In genomic region chr3:120450261-120450913, GRCh38 we compare ENCODE assay signal across 1 cellular context.
TF ChIP-seq lines count a peak whose summit lies in the region.

No MANE protein-coding gene starts in this region.

TF ChIP-seq in GM12878, 131 proteins besides CTCF, POLR2A, EP300 and RAD21 (continued from another document):
- TF ChIP-seq ZBTB11 (CRISPR knock-in tag; IDR thresholded peaks at IDR 0.05) (no peak), STAT3 (IDR thresholded peaks at IDR 0.05; ENCODE audit: low read depth, low read length) (no peak), EZH2 (IDR thresholded peaks at IDR 0.05; ENCODE audit: borderline replicate concordance, control insufficient read depth, low read depth, low read length) (0 out of 2 replicates have a peak, but pooled peaks have one; percentile 32), CHD4 (IDR thresholded peaks at IDR 0.05) (no peak), ATF3 (IDR thresholded peaks at IDR 0.05; ENCODE audit: borderline replicate concordance, extremely low read depth, low read depth, low read length) (no peak), NFYA (IDR thresholded peaks at IDR 0.05; ENCODE audit: borderline replicate concordance, low read depth, low read length) (no peak), USF1 (IDR thresholded peaks at IDR 0.05; ENCODE audit: borderline replicate concordance, extremely low read length, insufficient read depth, low read depth, low read length) (no peak)
